In the genomic region with DNA sequence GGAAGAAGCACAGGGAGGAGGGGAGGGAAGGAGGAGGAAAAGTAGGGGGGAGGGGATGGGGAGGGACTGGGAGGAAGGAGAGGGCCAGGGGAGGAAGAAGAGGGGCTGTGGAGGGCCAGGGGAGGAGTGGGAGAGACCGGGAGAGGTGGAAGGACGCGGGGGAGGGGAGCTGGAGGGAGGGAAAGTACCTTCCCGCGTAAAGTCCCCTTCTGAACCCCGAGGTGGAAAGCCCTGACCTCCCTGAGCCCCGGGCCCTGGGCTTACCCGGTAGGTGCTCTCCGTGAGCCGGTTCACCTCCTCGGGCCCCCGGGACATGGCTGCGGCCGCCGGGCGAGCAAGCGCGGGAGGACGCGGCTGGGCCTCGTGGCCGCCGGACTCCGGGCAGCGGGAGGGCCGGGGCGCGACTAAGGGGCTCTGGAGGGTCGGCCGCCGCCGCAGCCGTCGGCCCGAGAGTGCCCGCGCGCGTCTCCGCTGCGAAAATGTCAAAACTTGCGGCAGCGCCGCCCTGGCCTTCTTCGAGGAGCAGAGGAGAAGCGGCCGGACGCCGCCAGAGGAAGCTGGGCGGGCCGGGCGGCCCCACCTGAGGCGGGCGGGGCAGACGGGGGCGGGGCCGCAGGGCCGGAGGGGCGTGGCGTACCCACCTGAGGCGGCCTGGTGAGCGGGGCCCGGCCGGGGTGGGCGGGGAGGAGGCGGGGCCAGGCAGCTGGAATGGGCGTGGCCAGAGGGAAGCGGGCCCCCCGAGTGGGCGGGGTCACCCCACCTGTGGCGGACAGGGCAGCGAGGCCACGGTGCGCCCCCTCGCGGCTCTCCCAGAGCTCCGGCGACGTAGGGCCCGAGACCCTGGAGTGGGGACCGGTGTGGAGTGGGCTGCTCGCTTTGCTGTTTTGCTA, we compare ENCODE assay signal across 1 cellular context.
TF ChIP-seq lines count a peak whose summit lies in the region.

A gene with protein sequence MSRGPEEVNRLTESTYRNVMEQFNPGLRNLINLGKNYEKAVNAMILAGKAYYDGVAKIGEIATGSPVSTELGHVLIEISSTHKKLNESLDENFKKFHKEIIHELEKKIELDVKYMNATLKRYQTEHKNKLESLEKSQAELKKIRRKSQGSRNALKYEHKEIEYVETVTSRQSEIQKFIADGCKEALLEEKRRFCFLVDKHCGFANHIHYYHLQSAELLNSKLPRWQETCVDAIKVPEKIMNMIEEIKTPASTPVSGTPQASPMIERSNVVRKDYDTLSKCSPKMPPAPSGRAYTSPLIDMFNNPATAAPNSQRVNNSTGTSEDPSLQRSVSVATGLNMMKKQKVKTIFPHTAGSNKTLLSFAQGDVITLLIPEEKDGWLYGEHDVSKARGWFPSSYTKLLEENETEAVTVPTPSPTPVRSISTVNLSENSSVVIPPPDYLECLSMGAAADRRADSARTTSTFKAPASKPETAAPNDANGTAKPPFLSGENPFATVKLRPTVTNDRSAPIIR (minus strand): TSS at position 553 of the 890 bp plus-strand sequence. CDS start 238 bp downstream, at position 315.

TF ChIP-seq in HepG2, 621 proteins besides CTCF, POLR2A, EP300 and RAD21 (continued from another document and continues in another):
- TF ChIP-seq, protein P1, sequence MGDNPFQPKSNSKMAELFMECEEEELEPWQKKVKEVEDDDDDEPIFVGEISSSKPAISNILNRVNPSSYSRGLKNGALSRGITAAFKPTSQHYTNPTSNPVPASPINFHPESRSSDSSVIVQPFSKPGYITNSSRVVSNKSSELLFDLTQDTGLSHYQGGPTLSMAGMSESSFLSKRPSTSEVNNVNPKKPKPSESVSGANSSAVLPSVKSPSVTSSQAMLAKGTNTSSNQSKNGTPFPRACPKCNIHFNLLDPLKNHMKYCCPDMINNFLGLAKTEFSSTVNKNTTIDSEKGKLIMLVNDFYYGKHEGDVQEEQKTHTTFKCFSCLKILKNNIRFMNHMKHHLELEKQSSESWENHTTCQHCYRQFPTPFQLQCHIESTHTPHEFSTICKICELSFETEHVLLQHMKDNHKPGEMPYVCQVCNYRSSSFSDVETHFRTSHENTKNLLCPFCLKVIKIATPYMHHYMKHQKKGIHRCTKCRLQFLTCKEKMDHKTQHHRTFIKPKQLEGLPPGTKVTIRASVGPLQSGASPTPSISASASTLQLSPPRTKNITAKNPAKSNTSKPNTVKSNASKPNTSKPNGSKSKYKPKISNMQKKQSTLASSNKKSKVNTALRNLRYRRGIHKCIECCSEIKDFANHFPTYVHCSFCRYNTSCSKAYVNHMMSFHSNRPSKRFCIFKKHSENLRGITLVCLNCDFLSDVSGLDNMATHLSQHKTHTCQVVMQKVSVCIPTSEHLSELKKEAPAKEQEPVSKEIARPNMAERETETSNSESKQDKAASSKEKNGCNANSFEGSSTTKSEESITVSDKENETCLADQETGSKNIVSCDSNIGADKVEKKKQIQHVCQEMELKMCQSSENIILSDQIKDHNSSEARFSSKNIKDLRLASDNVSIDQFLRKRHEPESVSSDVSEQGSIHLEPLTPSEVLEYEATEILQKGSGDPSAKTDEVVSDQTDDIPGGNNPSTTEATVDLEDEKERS (CRISPR knock-in tag; IDR thresholded peaks at IDR 0.05), result no peak
- TF ChIP-seq NR3C1 (CRISPR knock-in tag; IDR thresholded peaks at IDR 0.05) (no peak), SNRNP70 (IDR thresholded peaks at IDR 0.05; ENCODE audit: low read depth, low read length) (no peak), ZNF34 (CRISPR knock-in tag; IDR thresholded peaks at IDR 0.05; ENCODE audit: borderline replicate concordance) (no peak; the same call in 1 of the 2 replicates), SRSF1 (optimal IDR thresholded peaks at IDR 0.05; ENCODE audit: low read depth, low read length) (no peak), ZFP82 (CRISPR knock-in tag; IDR thresholded peaks at IDR 0.05; ENCODE audit: borderline replicate concordance) (no peak), ZNF570 (CRISPR knock-in tag; IDR thresholded peaks at IDR 0.05; ENCODE audit: borderline replicate concordance) (no peak), TAF15 (IDR thresholded peaks at IDR 0.05; ENCODE audit: low read depth, low read length, poor library complexity, severe bottlenecking) (no peak), ZEB1 (IDR thresholded peaks at IDR 0.05; ENCODE audit: insufficient replicate concordance, low read depth) (peak; percentile 86), AGO1 (IDR thresholded peaks at IDR 0.05; ENCODE audit: low read depth, low read length, poor library complexity, severe bottlenecking) (no peak), JUND (CRISPR knock-in tag; IDR thresholded peaks at IDR 0.05) (no peak), JUN (CRISPR knock-in tag; IDR thresholded peaks at IDR 0.05) (no peak), ZNF101 (CRISPR knock-in tag; IDR thresholded peaks at IDR 0.05; ENCODE audit: borderline replicate concordance, low read depth) (no peak), ZSCAN9 (CRISPR knock-in tag; IDR thresholded peaks at IDR 0.05; ENCODE audit: borderline replicate concordance) (no peak), KAT8 (CRISPR knock-in tag; IDR thresholded peaks at IDR 0.05) (0 out of 2 replicates have a peak, but pooled peaks have one; percentile 25), TEAD2 (CRISPR knock-in tag; IDR thresholded peaks at IDR 0.05) (no peak), SP2 (CRISPR knock-in tag; IDR thresholded peaks at IDR 0.05) (no peak), ZSCAN12 (CRISPR knock-in tag; IDR thresholded peaks at IDR 0.05) (no peak), ZNF235 (CRISPR knock-in tag; IDR thresholded peaks at IDR 0.05; ENCODE audit: borderline replicate concordance) (no peak), TGIF2 (CRISPR knock-in tag; IDR thresholded peaks at IDR 0.05) (no peak), ZNF615 (CRISPR knock-in tag; IDR thresholded peaks at IDR 0.05; ENCODE audit: borderline replicate concordance) (no peak), BCL6 (CRISPR knock-in tag; IDR thresholded peaks at IDR 0.05) (no peak), MED13 (CRISPR knock-in tag; IDR thresholded peaks at IDR 0.05) (no peak), RORA (CRISPR knock-in tag; IDR thresholded peaks at IDR 0.05) (no peak), ZNF432 (CRISPR knock-in tag; IDR thresholded peaks at IDR 0.05; ENCODE audit: borderline replicate concordance) (no peak), PHF8 (CRISPR knock-in tag; IDR thresholded peaks at IDR 0.05) (peak; percentile 61), SRSF9 (IDR thresholded peaks at IDR 0.05; ENCODE audit: borderline replicate concordance, insufficient read depth, low read depth, low read length, poor library complexity, severe bottlenecking) (no peak), ZFP90 (CRISPR knock-in tag; IDR thresholded peaks at IDR 0.05; ENCODE audit: borderline replicate concordance) (no peak), ATF1 (CRISPR knock-in tag; IDR thresholded peaks at IDR 0.05) (no peak), CBX2 (IDR thresholded peaks at IDR 0.05; ENCODE audit: low read depth, low read length) (no peak), CBX2 (CRISPR knock-in tag; IDR thresholded peaks at IDR 0.05; ENCODE audit: low read depth) (no peak), ZNF569 (CRISPR knock-in tag; IDR thresholded peaks at IDR 0.05; ENCODE audit: borderline replicate concordance) (no peak)
- TF ChIP-seq, protein P2, sequence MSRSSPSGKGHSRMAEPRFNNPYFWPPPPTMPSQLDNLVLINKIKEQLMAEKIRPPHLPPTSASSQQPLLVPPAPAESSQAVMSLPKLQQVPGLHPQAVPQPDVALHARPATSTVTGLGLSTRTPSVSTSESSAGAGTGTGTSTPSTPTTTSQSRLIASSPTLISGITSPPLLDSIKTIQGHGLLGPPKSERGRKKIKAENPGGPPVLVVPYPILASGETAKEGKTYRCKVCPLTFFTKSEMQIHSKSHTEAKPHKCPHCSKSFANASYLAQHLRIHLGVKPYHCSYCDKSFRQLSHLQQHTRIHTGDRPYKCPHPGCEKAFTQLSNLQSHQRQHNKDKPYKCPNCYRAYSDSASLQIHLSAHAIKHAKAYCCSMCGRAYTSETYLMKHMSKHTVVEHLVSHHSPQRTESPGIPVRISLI (CRISPR knock-in tag; IDR thresholded peaks at IDR 0.05; ENCODE audit: borderline replicate concordance), result no peak; the same call in 1 of the 2 replicates
- TF ChIP-seq, protein P3, sequence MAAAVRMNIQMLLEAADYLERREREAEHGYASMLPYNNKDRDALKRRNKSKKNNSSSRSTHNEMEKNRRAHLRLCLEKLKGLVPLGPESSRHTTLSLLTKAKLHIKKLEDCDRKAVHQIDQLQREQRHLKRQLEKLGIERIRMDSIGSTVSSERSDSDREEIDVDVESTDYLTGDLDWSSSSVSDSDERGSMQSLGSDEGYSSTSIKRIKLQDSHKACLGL (CRISPR knock-in tag; IDR thresholded peaks at IDR 0.05), result no peak
- TF ChIP-seq, protein P4, sequence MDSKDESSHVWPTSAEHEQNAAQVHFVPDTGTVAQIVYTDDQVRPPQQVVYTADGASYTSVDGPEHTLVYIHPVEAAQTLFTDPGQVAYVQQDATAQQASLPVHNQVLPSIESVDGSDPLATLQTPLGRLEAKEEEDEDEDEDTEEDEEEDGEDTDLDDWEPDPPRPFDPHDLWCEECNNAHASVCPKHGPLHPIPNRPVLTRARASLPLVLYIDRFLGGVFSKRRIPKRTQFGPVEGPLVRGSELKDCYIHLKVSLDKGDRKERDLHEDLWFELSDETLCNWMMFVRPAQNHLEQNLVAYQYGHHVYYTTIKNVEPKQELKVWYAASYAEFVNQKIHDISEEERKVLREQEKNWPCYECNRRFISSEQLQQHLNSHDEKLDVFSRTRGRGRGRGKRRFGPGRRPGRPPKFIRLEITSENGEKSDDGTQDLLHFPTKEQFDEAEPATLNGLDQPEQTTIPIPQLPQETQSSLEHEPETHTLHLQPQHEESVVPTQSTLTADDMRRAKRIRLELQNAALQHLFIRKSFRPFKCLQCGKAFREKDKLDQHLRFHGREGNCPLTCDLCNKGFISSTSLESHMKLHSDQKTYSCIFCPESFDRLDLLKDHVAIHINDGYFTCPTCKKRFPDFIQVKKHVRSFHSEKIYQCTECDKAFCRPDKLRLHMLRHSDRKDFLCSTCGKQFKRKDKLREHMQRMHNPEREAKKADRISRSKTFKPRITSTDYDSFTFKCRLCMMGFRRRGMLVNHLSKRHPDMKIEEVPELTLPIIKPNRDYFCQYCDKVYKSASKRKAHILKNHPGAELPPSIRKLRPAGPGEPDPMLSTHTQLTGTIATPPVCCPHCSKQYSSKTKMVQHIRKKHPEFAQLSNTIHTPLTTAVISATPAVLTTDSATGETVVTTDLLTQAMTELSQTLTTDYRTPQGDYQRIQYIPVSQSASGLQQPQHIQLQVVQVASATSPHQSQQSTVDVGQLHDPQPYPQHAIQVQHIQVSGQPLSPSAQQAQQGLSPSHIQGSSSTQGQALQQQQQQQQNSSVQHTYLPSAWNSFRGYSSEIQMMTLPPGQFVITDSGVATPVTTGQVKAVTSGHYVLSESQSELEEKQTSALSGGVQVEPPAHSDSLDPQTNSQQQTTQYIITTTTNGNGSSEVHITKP (CRISPR knock-in tag; IDR thresholded peaks at IDR 0.05; ENCODE audit: low read depth), result no peak
- TF ChIP-seq, protein P5, sequence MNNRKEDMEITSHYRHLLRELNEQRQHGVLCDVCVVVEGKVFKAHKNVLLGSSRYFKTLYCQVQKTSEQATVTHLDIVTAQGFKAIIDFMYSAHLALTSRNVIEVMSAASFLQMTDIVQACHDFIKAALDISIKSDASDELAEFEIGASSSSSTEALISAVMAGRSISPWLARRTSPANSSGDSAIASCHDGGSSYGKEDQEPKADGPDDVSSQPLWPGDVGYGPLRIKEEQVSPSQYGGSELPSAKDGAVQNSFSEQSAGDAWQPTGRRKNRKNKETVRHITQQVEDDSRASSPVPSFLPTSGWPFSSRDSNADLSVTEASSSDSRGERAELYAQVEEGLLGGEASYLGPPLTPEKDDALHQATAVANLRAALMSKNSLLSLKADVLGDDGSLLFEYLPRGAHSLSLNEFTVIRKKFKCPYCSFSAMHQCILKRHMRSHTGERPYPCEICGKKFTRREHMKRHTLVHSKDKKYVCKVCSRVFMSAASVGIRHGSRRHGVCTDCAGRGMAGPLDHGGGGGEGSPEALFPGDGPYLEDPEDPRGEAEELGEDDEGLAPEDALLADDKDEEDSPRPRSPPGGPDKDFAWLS (CRISPR knock-in tag; IDR thresholded peaks at IDR 0.05; ENCODE audit: borderline replicate concordance), result no peak
- TF ChIP-seq, protein P6, sequence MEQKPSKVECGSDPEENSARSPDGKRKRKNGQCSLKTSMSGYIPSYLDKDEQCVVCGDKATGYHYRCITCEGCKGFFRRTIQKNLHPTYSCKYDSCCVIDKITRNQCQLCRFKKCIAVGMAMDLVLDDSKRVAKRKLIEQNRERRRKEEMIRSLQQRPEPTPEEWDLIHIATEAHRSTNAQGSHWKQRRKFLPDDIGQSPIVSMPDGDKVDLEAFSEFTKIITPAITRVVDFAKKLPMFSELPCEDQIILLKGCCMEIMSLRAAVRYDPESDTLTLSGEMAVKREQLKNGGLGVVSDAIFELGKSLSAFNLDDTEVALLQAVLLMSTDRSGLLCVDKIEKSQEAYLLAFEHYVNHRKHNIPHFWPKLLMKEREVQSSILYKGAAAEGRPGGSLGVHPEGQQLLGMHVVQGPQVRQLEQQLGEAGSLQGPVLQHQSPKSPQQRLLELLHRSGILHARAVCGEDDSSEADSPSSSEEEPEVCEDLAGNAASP (CRISPR knock-in tag; IDR thresholded peaks at IDR 0.05; ENCODE audit: borderline replicate concordance), result no peak
- TF ChIP-seq, protein P7, sequence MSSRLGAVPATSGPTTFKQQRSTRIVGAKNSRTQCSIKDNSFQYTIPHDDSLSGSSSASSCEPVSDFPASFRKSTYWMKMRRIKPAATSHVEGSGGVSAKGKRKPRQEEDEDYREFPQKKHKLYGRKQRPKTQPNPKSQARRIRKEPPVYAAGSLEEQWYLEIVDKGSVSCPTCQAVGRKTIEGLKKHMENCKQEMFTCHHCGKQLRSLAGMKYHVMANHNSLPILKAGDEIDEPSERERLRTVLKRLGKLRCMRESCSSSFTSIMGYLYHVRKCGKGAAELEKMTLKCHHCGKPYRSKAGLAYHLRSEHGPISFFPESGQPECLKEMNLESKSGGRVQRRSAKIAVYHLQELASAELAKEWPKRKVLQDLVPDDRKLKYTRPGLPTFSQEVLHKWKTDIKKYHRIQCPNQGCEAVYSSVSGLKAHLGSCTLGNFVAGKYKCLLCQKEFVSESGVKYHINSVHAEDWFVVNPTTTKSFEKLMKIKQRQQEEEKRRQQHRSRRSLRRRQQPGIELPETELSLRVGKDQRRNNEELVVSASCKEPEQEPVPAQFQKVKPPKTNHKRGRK (CRISPR knock-in tag; IDR thresholded peaks at IDR 0.05), result no peak
- TF ChIP-seq, protein P8, sequence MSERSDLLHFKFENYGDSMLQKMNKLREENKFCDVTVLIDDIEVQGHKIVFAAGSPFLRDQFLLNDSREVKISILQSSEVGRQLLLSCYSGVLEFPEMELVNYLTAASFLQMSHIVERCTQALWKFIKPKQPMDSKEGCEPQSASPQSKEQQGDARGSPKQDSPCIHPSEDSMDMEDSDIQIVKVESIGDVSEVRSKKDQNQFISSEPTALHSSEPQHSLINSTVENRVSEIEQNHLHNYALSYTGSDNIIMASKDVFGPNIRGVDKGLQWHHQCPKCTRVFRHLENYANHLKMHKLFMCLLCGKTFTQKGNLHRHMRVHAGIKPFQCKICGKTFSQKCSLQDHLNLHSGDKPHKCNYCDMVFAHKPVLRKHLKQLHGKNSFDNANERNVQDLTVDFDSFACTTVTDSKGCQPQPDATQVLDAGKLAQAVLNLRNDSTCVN (CRISPR knock-in tag; IDR thresholded peaks at IDR 0.05; ENCODE audit: borderline replicate concordance), result no peak
